Comparison of ENCODE assay signal across 39 cellular contexts in the genomic region with DNA sequence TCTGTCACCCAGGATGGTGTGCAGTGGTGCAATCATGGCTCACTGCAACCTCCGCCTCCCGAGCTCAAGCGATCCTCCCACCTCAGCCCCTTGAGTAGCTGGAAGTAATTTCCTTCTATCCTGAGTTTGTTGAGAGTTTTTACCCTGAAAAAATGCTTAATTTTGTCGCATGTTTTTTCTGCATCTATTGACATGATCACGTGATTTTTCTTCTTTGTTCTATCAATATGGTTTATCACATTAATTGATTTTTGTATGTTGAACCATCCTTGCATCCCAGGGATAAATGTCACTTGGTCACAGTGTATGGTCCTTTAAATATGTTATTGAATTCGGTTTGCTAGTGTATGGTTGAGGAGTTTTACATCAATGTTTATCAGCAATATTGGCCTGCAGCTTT. TPM values are rescaled to one million over a fixed set of nuclear protein-coding genes. Genes with fewer than 3 reads are reported as not detected.
"Had no signal": no experiment of that assay in that cellular context is flagged by ENCODE, and none has a peak within 500 bp of the region (broad histone marks: within the 10 kb centered on the region; RNA-seq: fewer than 3 reads in every experiment).

No MANE protein-coding gene starts in this region.

- H3K36me3 ChIP-seq: ascending aorta, cardiac muscle cell had no signal

- H3K27me3 Mint-ChIP-seq: activated CD4-positive, alpha-beta memory T cell treated with anti-CD3 and anti-CD28 coated beads for 36 hours; central memory CD8-positive, alpha-beta T cell had no signal

- H3K36me3 Mint-ChIP-seq: activated CD4-positive, alpha-beta memory T cell treated with anti-CD3 and anti-CD28 coated beads for 36 hours; activated naive CD4-positive, alpha-beta T cell treated with anti-CD3 and anti-CD28 coated beads, Interleukin-2, amount 50 U/mL, for 24 hours; activated naive CD8-positive, alpha-beta T cell; brain had no signal

- H3K4me1 ChIP-seq: ascending aorta had no signal

- H3K9me3 Mint-ChIP-seq: activated B cell treated with CpG ODN at 0.5 μM for 24 hours; activated CD4-positive, alpha-beta memory T cell treated with anti-CD3 and anti-CD28 coated beads for 36 hours; activated CD8-positive, alpha-beta T cell treated with anti-CD3 and anti-CD28 coated beads for 36 hours; activated naive CD4-positive, alpha-beta T cell treated with anti-CD3 and anti-CD28 coated beads, Interleukin-2, amount 50 U/mL, for 24 hours; activated naive CD8-positive, alpha-beta T cell treated with anti-CD3 and anti-CD28 coated beads, Interleukin-2, amount 50 U/mL, for 24 hours; activated T-cell treated with anti-CD3 and anti-CD28 coated beads, Interleukin-2, amount 50 U/mL, for 4 hours; activated T-helper 2 cell treated with anti-CD3 and anti-CD28 coated beads, Interferon-gamma antibody, Interleukin-2, Interleukin-4, amounts not matched to agents 10 μg/mL and 5 μg/mL and 100 μg/mL, durations not matched to agents 14 hours and 24 hours and 36 hours; brain; central memory CD8-positive, alpha-beta T cell had no signal

- H3K4me3 Mint-ChIP-seq: activated B cell treated with CpG ODN at 0.5 μM for 24 hours; activated CD4-positive, alpha-beta memory T cell treated with anti-CD3 and anti-CD28 coated beads for 36 hours; activated CD4-positive, alpha-beta T cell treated with anti-CD3 and anti-CD28 coated beads, Interleukin-2, amount 10 ng/mL, durations not matched to agents 24 days and 14 days; activated CD8-positive, alpha-beta T cell treated with anti-CD3 and anti-CD28 coated beads for 36 hours; activated naive CD4-positive, alpha-beta T cell treated with anti-CD3 and anti-CD28 coated beads, Interleukin-2, amount 10 ng/mL, durations not matched to agents 7 days and 5 days; activated naive CD4-positive, alpha-beta T cell treated with anti-CD3 and anti-CD28 coated beads, Interleukin-2, amount 50 U/mL, for 24 hours; activated naive CD8-positive, alpha-beta T cell; activated naive CD8-positive, alpha-beta T cell treated with anti-CD3 and anti-CD28 coated beads, Interleukin-2, amount 10 ng/mL, durations not matched to agents 7 days and 5 days; activated naive CD8-positive, alpha-beta T cell treated with anti-CD3 and anti-CD28 coated beads, Interleukin-2, amount 50 U/mL, for 24 hours; activated T-cell treated with anti-CD3 and anti-CD28 coated beads, Interleukin-2, amount 50 U/mL, for 4 hours; brain; central memory CD8-positive, alpha-beta T cell; T-helper 1 cell treated with Interleukin-12 subunit alpha and Interleukin-12 subunit beta and Interleukin-4 antibody, amounts not matched to agents 30 μg/mL and 1 μg/mL, for 36 hours; T-helper 2 cell treated with Interferon-gamma antibody and Interleukin-4, amounts not matched to agents 5 μg/mL and 100 μg/mL, for 36 hours had no signal

- DNase-seq: activated B cell treated with CpG ODN at 0.5 μM for 24 hours; activated CD4-positive, alpha-beta memory T cell treated with anti-CD3 and anti-CD28 coated beads for 36 hours; activated CD4-positive, alpha-beta T cell treated with anti-CD3 and anti-CD28 coated beads for 4 hours; activated CD4-positive, alpha-beta T cell treated with anti-CD3 and anti-CD28 coated beads, Interleukin-2, amount 10 ng/mL, durations not matched to agents 24 days and 14 days; activated CD4-positive, alpha-beta T cell treated with anti-CD3 and anti-CD28 coated beads, Interleukin-2, amount 50 U/mL, for 1 hour; activated CD4-positive, alpha-beta T cell treated with anti-CD3 and anti-CD28 coated beads, Interleukin-2, amount 50 U/mL, for 4 hours; activated CD4-positive, CD25-positive, alpha-beta regulatory T cell treated with anti-CD3 and anti-CD28 coated beads, Interleukin-2, amount 50 U/mL, for 72 hours; activated CD8-positive, alpha-beta memory T cell treated with anti-CD3 and anti-CD28 coated beads, Interleukin-2, amount 50 U/mL, for 4 hours; activated CD8-positive, alpha-beta T cell treated with anti-CD3 and anti-CD28 coated beads for 36 hours; activated effector memory CD4-positive, alpha-beta T cell treated with Interleukin-2 at 50 U/mL for 16 hours; activated gamma-delta T cell; activated naive CD4-positive, alpha-beta T cell treated with anti-CD3 and anti-CD28 coated beads, Interleukin-2, amount 10 ng/mL, durations not matched to agents 7 days and 5 days; activated naive CD4-positive, alpha-beta T cell treated with Interleukin-2 at 50 U/mL for 16 hours; activated naive CD8-positive, alpha-beta T cell treated with anti-CD3 and anti-CD28 coated beads, Interleukin-2, amount 10 ng/mL, durations not matched to agents 7 days and 5 days; activated naive CD8-positive, alpha-beta T cell treated with anti-CD3 and anti-CD28 coated beads, Interleukin-2, amount 50 U/mL, for 24 hours; activated T-cell treated with anti-CD3 and anti-CD28 coated beads for 4 hours; activated T-cell treated with anti-CD3 and anti-CD28 coated beads, Interleukin-2, amount 50 U/mL, for 1 hour; activated T-cell treated with anti-CD3 and anti-CD28 coated beads, Interleukin-2, amount 50 U/mL, for 4 hours; amygdala; anterior cingulate cortex; caudate nucleus; cerebellar nuclear complex; T-helper 2 cell; T-helper 9 cell had no signal

- H3K27ac ChIP-seq: ascending aorta, cardiac muscle cell, VCaP had no signal

- ATAC-seq: activated CD8-positive, alpha-beta T cell treated with anti-CD3 and anti-CD28 coated beads for 36 hours; activated naive CD8-positive, alpha-beta T cell treated with anti-CD3 and anti-CD28 coated beads, Interleukin-2, amount 50 U/mL, for 24 hours; activated T-cell treated with anti-CD3 and anti-CD28 coated beads, Interleukin-2, amount 50 U/mL, for 4 hours had no signal

- H3K4me1 Mint-ChIP-seq: activated B cell treated with CpG ODN at 0.5 μM for 24 hours; activated naive CD4-positive, alpha-beta T cell treated with anti-CD3 and anti-CD28 coated beads, Interleukin-2, amount 50 U/mL, for 24 hours; activated naive CD8-positive, alpha-beta T cell treated with anti-CD3 and anti-CD28 coated beads, Interleukin-2, amount 50 U/mL, for 24 hours; brain had no signal

- H3K27me3 ChIP-seq: ascending aorta, cardiac muscle cell had no signal

- FAIRE-seq: bronchial epithelial cell, TTC549 had no signal

- H3K9me3 ChIP-seq: ascending aorta had no signal

- H3K4me3 ChIP-seq: ascending aorta, cardiac muscle cell had no signal

- H3K27ac Mint-ChIP-seq: activated B cell treated with CpG ODN at 0.5 μM for 24 hours; activated CD4-positive, alpha-beta memory T cell treated with anti-CD3 and anti-CD28 coated beads for 36 hours; activated CD4-positive, alpha-beta T cell treated with anti-CD3 and anti-CD28 coated beads, Interleukin-2, amount 10 ng/mL, durations not matched to agents 24 days and 14 days; activated CD8-positive, alpha-beta T cell treated with anti-CD3 and anti-CD28 coated beads for 36 hours; activated naive CD4-positive, alpha-beta T cell treated with anti-CD3 and anti-CD28 coated beads, Interleukin-2, amount 10 ng/mL, durations not matched to agents 7 days and 5 days; activated naive CD4-positive, alpha-beta T cell treated with anti-CD3 and anti-CD28 coated beads, Interleukin-2, amount 50 U/mL, for 24 hours; activated naive CD8-positive, alpha-beta T cell; activated naive CD8-positive, alpha-beta T cell treated with anti-CD3 and anti-CD28 coated beads, Interleukin-2, amount 10 ng/mL, durations not matched to agents 7 days and 5 days; activated naive CD8-positive, alpha-beta T cell treated with anti-CD3 and anti-CD28 coated beads, Interleukin-2, amount 50 U/mL, for 24 hours; activated T-helper 2 cell treated with anti-CD3 and anti-CD28 coated beads, Interferon-gamma antibody, Interleukin-2, Interleukin-4, amounts not matched to agents 10 μg/mL and 5 μg/mL and 100 μg/mL, durations not matched to agents 14 hours and 24 hours and 36 hours; brain; T-helper 1 cell treated with Interleukin-12 subunit alpha and Interleukin-12 subunit beta and Interleukin-4 antibody, amounts not matched to agents 30 μg/mL and 1 μg/mL, for 36 hours; T-helper 2 cell treated with Interferon-gamma antibody and Interleukin-4, amounts not matched to agents 5 μg/mL and 100 μg/mL, for 36 hours had no signal

RNA-seq across cellular contexts. Expression of a gene that starts 11.9 kb away (rescaled TPM):
- total RNA-seq: activated B cell treated with CpG ODN at 0.5 μM for 24 hours; activated CD4-positive, alpha-beta memory T cell treated with anti-CD3 and anti-CD28 coated beads for 36 hours; activated CD4-positive, alpha-beta T cell treated with anti-CD3 and anti-CD28 coated beads, Interleukin-2, amount 10 ng/mL, durations not matched to agents 24 days and 14 days; activated CD8-positive, alpha-beta memory T cell treated with anti-CD3 and anti-CD28 coated beads for 36 hours; activated CD8-positive, alpha-beta T cell treated with anti-CD3 and anti-CD28 coated beads for 36 hours; activated naive CD8-positive, alpha-beta T cell treated with anti-CD3 and anti-CD28 coated beads, Interleukin-2, amount 10 ng/mL, durations not matched to agents 7 days and 5 days; activated T-cell treated with anti-CD3 and anti-CD28 coated beads, Interleukin-2, amount 50 U/mL, for 4 hours; activated T-helper 2 cell treated with anti-CD3 and anti-CD28 coated beads, Interferon-gamma antibody, Interleukin-2, Interleukin-4, amounts not matched to agents 10 μg/mL and 5 μg/mL and 100 μg/mL, durations not matched to agents 14 hours and 24 hours and 36 hours; ascending aorta; bronchial epithelial cell; cardiac muscle cell; chondrocyte had no signal
- polyA plus RNA-seq: adipose tissue, cardiac muscle cell had no signal

RNA-seq across cellular contexts. Expression of a gene that starts 48.7 kb away (rescaled TPM):
- total RNA-seq: activated B cell treated with CpG ODN at 0.5 μM for 24 hours; activated CD4-positive, alpha-beta memory T cell treated with anti-CD3 and anti-CD28 coated beads for 36 hours; activated CD4-positive, alpha-beta T cell treated with anti-CD3 and anti-CD28 coated beads, Interleukin-2, amount 10 ng/mL, durations not matched to agents 24 days and 14 days; activated CD8-positive, alpha-beta memory T cell treated with anti-CD3 and anti-CD28 coated beads for 36 hours; activated CD8-positive, alpha-beta T cell treated with anti-CD3 and anti-CD28 coated beads for 36 hours; activated naive CD8-positive, alpha-beta T cell treated with anti-CD3 and anti-CD28 coated beads, Interleukin-2, amount 10 ng/mL, durations not matched to agents 7 days and 5 days; activated T-cell treated with anti-CD3 and anti-CD28 coated beads, Interleukin-2, amount 50 U/mL, for 4 hours; activated T-helper 2 cell treated with anti-CD3 and anti-CD28 coated beads, Interferon-gamma antibody, Interleukin-2, Interleukin-4, amounts not matched to agents 10 μg/mL and 5 μg/mL and 100 μg/mL, durations not matched to agents 14 hours and 24 hours and 36 hours; ascending aorta; bronchial epithelial cell; cardiac muscle cell; chondrocyte had no signal
- polyA plus RNA-seq: adipose tissue, cardiac muscle cell had no signal

RNA-seq across cellular contexts. Expression of a gene that starts 59.5 kb away (rescaled TPM):
- total RNA-seq: activated B cell treated with CpG ODN at 0.5 μM for 24 hours; activated CD4-positive, alpha-beta memory T cell treated with anti-CD3 and anti-CD28 coated beads for 36 hours; activated CD4-positive, alpha-beta T cell treated with anti-CD3 and anti-CD28 coated beads, Interleukin-2, amount 10 ng/mL, durations not matched to agents 24 days and 14 days; activated CD8-positive, alpha-beta memory T cell treated with anti-CD3 and anti-CD28 coated beads for 36 hours; activated CD8-positive, alpha-beta T cell treated with anti-CD3 and anti-CD28 coated beads for 36 hours; activated naive CD8-positive, alpha-beta T cell treated with anti-CD3 and anti-CD28 coated beads, Interleukin-2, amount 10 ng/mL, durations not matched to agents 7 days and 5 days; activated T-cell treated with anti-CD3 and anti-CD28 coated beads, Interleukin-2, amount 50 U/mL, for 4 hours; activated T-helper 2 cell treated with anti-CD3 and anti-CD28 coated beads, Interferon-gamma antibody, Interleukin-2, Interleukin-4, amounts not matched to agents 10 μg/mL and 5 μg/mL and 100 μg/mL, durations not matched to agents 14 hours and 24 hours and 36 hours; ascending aorta; bronchial epithelial cell; cardiac muscle cell; chondrocyte had no signal
- polyA plus RNA-seq: adipose tissue, cardiac muscle cell had no signal
